8 cellular contexts compared by ENCODE assay signal in genomic region chr15:59918994-59919951, GRCh38.
DNase-seq lines count a peak whose midpoint lies in the region; ATAC-seq and TF ChIP-seq lines count a peak whose summit lies in the region.

No MANE protein-coding gene starts in this region.

- peaks cover 4% of the 10 kb centered on the region for H3K27me3 Mint-ChIP-seq in nephron progenitor cell (ENCODE audit: low read depth, poor library complexity)

- H3K36me3 Mint-ChIP-seq in nephron progenitor cell (ENCODE audit: low read depth): no peaks in the 10 kb centered on the region

- no peak for TF ChIP-seq CTCF in nephron progenitor cell (IDR thresholded peaks at IDR 0.05)

- DNase-seq in ELR (ENCODE audit: low read depth): peak; percentile 87
- DNase-seq in NCI-H226: peak; percentile 97
- peak; percentile 74 for DNase-seq in astrocyte of the hippocampus (ENCODE audit: low read depth, low spot score)
- peak; percentile 45 to 49 for DNase-seq in stimulated activated CD8-positive, alpha-beta memory T cell treated with anti-CD3 and anti-CD28 coated beads, Interleukin-15, amount 100 ng/mL, for 48 hours (ENCODE audit: low read depth in 2 of 2)
- no peak for DNase-seq in nephron progenitor cell
- DNase-seq in hypothalamus (lab: John Stamatoyannopoulos, UW): no peak
- no peak for DNase-seq in DMS79 (lab: John Stamatoyannopoulos, UW)

- H3K4me3 Mint-ChIP-seq in nephron progenitor cell: no peak overlapping the region

- H3K4me1 Mint-ChIP-seq in nephron progenitor cell: peaks cover 26% of the 10 kb centered on the region

- H3K27ac Mint-ChIP-seq in nephron progenitor cell: no peak overlapping the region

- peak; percentile 92 for ATAC-seq in GM21723 (IDR thresholded peaks at IDR 0.05; ENCODE audit: unreplicated experiment)

- H3K9me3 Mint-ChIP-seq in nephron progenitor cell: no peaks in the 10 kb centered on the region

Comparison
In these comparisons a context has a peak if more than half of its experiments do, and no peak if none do; other contexts are left out.
1. DNase-seq: peak in ELR (single experiment), NCI-H226 (single experiment), astrocyte of the hippocampus (single experiment) and stimulated activated CD8-positive, alpha-beta memory T cell treated with anti-CD3 and anti-CD28 coated beads, Interleukin-15, amount 100 ng/mL, for 48 hours (2 of 2); none in nephron progenitor cell (single experiment), hypothalamus (0 of 51) and DMS79 (single experiment).